20 cellular contexts compared by ENCODE assay signal in the genomic region with DNA sequence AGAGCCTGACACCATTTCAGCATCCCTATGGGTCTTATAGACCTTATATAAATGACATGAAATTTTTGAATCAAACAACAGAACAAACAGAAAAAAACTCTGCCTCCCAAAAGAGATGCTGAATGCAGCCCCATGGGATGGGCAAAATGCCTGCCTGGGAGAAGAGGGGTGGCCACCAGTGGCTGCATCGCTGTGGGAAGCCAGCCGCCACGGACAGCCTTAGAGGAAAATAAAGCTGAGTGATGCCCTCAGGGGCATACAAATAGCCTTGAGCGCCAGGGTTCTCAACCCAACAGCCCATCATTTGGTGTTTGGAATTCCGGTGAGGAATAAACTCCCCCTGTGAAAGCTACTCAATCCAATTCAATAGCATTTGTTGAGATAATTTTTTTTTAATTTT.
"Had no signal": no experiment of that assay in that cellular context is flagged by ENCODE, and none has a peak within 500 bp of the region (broad histone marks: within the 10 kb centered on the region; RNA-seq: fewer than 3 reads in every experiment).

No MANE protein-coding gene starts in this region.

- H3K4me3 ChIP-seq: ascending aorta, coronary artery, esophagus muscularis mucosa, ovary, right lobe of liver, stomach, vagina had no signal

- H3K9me3 Mint-ChIP-seq: activated T-helper 17 cell treated with anti-CD3 and anti-CD28 coated beads, Interleukin-2, amount 50 U/mL, for 72 hours had no signal

- DNase-seq: activated CD4-positive, alpha-beta T cell treated with anti-CD3 and anti-CD28 coated beads, Interleukin-2, amount 10 ng/mL, durations not matched to agents 24 days and 14 days; activated CD4-positive, CD25-positive, alpha-beta regulatory T cell; activated CD8-positive, alpha-beta T cell treated with anti-CD3 and anti-CD28 coated beads for 36 hours; activated naive CD4-positive, alpha-beta T cell treated with Interleukin-2 at 50 U/mL for 16 hours; activated T-cell treated with anti-CD3 and anti-CD28 coated beads, Interleukin-2, amount 50 U/mL, for 1 hour; effector CD4-positive, alpha-beta T cell; midbrain; ovary; right lobe of liver; stimulated activated CD4-positive, alpha-beta T cell treated with anti-CD3 and anti-CD28 coated beads, Interleukin-15, amount 100 ng/mL, for 24 hours; stimulated activated CD4-positive, alpha-beta T cell treated with anti-CD3 and anti-CD28 coated beads, Interleukin-2, amount 100 ng/mL, for 48 hours; stomach; T-cell; T-helper 9 cell had no signal

- H3K27me3 Mint-ChIP-seq: activated CD4-positive, alpha-beta T cell treated with anti-CD3 and anti-CD28 coated beads, Interleukin-2, amount 10 ng/mL, durations not matched to agents 24 days and 14 days; activated CD8-positive, alpha-beta T cell treated with anti-CD3 and anti-CD28 coated beads for 36 hours; activated T-helper 17 cell treated with anti-CD3 and anti-CD28 coated beads, Interleukin-2, amount 50 U/mL, for 72 hours; T-cell had no signal

- ATAC-seq: activated CD8-positive, alpha-beta T cell treated with anti-CD3 and anti-CD28 coated beads for 36 hours; activated T-helper 17 cell treated with anti-CD3 and anti-CD28 coated beads, Interleukin-2, amount 50 U/mL, for 72 hours; right lobe of liver; T-cell had no signal

- H3K4me3 Mint-ChIP-seq: activated CD4-positive, alpha-beta T cell treated with anti-CD3 and anti-CD28 coated beads, Interleukin-2, amount 10 ng/mL, durations not matched to agents 24 days and 14 days; activated CD8-positive, alpha-beta T cell treated with anti-CD3 and anti-CD28 coated beads for 36 hours; neural crest cell had no signal

- H3K27ac ChIP-seq: ascending aorta, coronary artery, esophagus muscularis mucosa, ovary, right lobe of liver, stomach, vagina had no signal

- H3K9me3 ChIP-seq: ascending aorta, esophagus muscularis mucosa, ovary, right lobe of liver, stomach, vagina had no signal

- H3K27me3 ChIP-seq: ascending aorta, ovary, right lobe of liver, stomach, vagina had no signal

- H3K36me3 ChIP-seq: ascending aorta, esophagus muscularis mucosa, ovary, right lobe of liver, stomach, vagina had no signal
